ENCODE assay signal across 8 cellular contexts in the genomic region with DNA sequence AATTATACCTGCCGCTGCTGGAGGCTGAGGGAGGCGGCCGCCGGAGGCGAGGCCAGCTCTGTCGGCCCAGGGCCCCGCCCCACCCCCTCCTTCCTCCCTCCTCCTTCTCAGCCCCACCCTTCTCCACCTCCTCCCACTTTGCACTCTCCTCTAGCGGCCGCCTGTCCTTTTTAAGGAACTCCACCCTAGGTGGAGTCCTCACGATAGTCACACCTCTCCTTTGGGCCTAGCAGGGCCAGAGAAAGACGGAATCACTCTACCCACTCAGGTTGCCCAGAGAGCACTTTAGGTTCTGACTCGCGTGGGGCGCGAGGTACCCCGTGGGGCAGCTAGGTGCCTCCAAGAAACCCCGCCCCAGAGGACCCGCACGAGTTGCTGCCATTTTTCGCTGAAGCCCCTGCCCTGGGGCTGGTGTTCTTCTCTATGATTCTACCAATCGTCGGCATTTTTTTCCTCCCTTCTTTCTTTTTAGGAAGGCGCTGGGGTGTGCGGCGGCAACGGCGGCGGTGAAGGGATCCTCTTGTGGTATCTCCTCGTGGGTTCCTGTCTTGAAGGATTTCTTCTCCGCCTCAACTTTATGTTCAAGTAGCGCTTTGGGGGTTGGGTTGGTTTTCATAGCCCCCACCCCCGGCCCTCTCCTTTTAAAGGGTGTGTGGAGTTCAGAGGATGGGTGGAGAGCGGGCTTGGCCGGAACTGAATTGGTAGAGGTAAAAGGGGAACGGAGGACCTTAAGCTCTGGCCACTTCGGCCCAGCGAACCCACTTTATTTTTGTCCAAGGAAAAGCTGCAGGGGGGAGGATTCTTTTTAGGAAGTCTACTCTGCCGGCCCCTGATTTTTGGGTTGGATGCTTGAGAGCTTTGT. TPM values are rescaled to one million over a fixed set of nuclear protein-coding genes. Genes with fewer than 3 reads are reported as not detected.
DNase-seq lines count a peak whose midpoint lies in the region; ATAC-seq lines count a peak whose summit lies in the region.

Gene KLF8 (plus strand): TSS at position 136 of the 862 bp plus-strand sequence. CDS start 979 bp downstream, outside the sequence.

- peaks cover 49% of the 10 kb centered on the region for H3K4me1 Mint-ChIP-seq in activated CD4-positive, alpha-beta T cell treated with anti-CD3 and anti-CD28 coated beads, Interleukin-2, amount 10 ng/mL, durations not matched to agents 7 days and 5 days
- peaks cover 32 to 41% (median 36%) of the 10 kb centered on the region in 3 donors for H3K4me1 Mint-ChIP-seq in naive B cell

- peak within 1 kb of the TSS; percentile 31 for H2AFZ ChIP-seq in ACC112 (ENCODE audit: low read length, unreplicated experiment)

- H3K4me3 Mint-ChIP-seq in activated CD4-positive, alpha-beta T cell treated with anti-CD3 and anti-CD28 coated beads, Interleukin-2, amount 10 ng/mL, durations not matched to agents 7 days and 5 days, result peak within 1 kb of the TSS; percentile 81
- peak within 1 kb of the TSS; percentile 93 to 96 (median 94) for H3K4me3 Mint-ChIP-seq in naive B cell

- ATAC-seq in GM19023 (IDR thresholded peaks at IDR 0.05; ENCODE audit: unreplicated experiment) (peak; percentile 60), HG03342 (IDR thresholded peaks at IDR 0.05; ENCODE audit: unreplicated experiment) (peak; percentile 73), naive B cell (ENCODE audit: low read depth in 2 of 2) (peak; percentile 77)

- CTCF ChIA-PET in activated CD4-positive, alpha-beta T cell treated with anti-CD3 and anti-CD28 coated beads, Interleukin-2, amount 10 ng/mL, durations not matched to agents 7 days and 5 days (lab: Charles Lee), result interaction anchor here (0.6 to 1.5 kb wide), 4 partner anchors 14 to 324 kb away, joined by 3 to 8 read pairs (median 5); no protein-coding TSS in a partner anchor

- H3K4me1 ChIP-seq in ACC112 (ENCODE audit: control insufficient read depth, insufficient read depth, low read length, unreplicated experiment) (no peaks in the 10 kb centered on the region), thymus (ENCODE audit: control insufficient read depth, insufficient read depth, low read length) (no peaks in the 10 kb centered on the region)

- POLR2A ChIA-PET in activated CD4-positive, alpha-beta T cell treated with anti-CD3 and anti-CD28 coated beads, Interleukin-2, amount 10 ng/mL, durations not matched to agents 7 days and 5 days (lab: Charles Lee), result no interaction called here

- H3K4me3 ChIP-seq in ACC112 (ENCODE audit: low read depth, low read length), result peak within 1 kb of the TSS; percentile 81
- H3K4me3 ChIP-seq in thymus (ENCODE audit: low read length), result peak within 1 kb of the TSS; percentile 41

- WGBS in thymus, result 1% methylated on average over 38 of the region's 38 CpGs

- DNase-seq in activated CD4-positive, alpha-beta T cell treated with anti-CD3 and anti-CD28 coated beads, Interleukin-2, amount 10 ng/mL, durations not matched to agents 7 days and 5 days, result peak; percentile 54
- peak; percentile 10 for DNase-seq in epithelial cell of prostate (ENCODE audit: low read depth, low spot score)
- peak; percentile 21 for DNase-seq in naive B cell
- DNase-seq in COR-L47 (lab: John Stamatoyannopoulos, UW), result no peak

- H3K79me2 ChIP-seq in ACC112 (ENCODE audit: control insufficient read depth, insufficient read depth, low read length, unreplicated experiment), result no peaks in the 10 kb centered on the region

- peaks cover 8% of the 10 kb centered on the region; the same call in 1 of the 2 replicates for H3K27me3 ChIP-seq in ACC112 (ENCODE audit: insufficient read depth, low read length)
- H3K27me3 ChIP-seq in thymus (ENCODE audit: control insufficient read depth, insufficient read depth), result no peaks in the 10 kb centered on the region

- H3K27ac ChIP-seq in ACC112 (ENCODE audit: low read depth, low read length) (no peak within 1 kb of the TSS), epithelial cell of prostate (peak within 1 kb of the TSS; percentile 39), thymus (ENCODE audit: low read depth) (no peak within 1 kb of the TSS)

- H3K27ac Mint-ChIP-seq in activated CD4-positive, alpha-beta T cell treated with anti-CD3 and anti-CD28 coated beads, Interleukin-2, amount 10 ng/mL, durations not matched to agents 7 days and 5 days, result peak within 1 kb of the TSS; percentile 89
- H3K27ac Mint-ChIP-seq in naive B cell, result peak within 1 kb of the TSS; percentile 88 to 94 (median 92)

- H3K36me3 ChIP-seq in ACC112 (ENCODE audit: insufficient read depth, low read length), result no peaks in the 10 kb centered on the region
- H3K36me3 ChIP-seq in thymus (ENCODE audit: control insufficient read depth, insufficient read depth), result no peaks in the 10 kb centered on the region

- H3K27me3 Mint-ChIP-seq in activated CD4-positive, alpha-beta T cell treated with anti-CD3 and anti-CD28 coated beads, Interleukin-2, amount 10 ng/mL, durations not matched to agents 7 days and 5 days, result peaks cover 4% of the 10 kb centered on the region
- H3K27me3 Mint-ChIP-seq in naive B cell, result no peaks in the 10 kb centered on the region

- no peaks in the 10 kb centered on the region for H3K9me3 ChIP-seq in thymus (ENCODE audit: control insufficient read depth)

- H3K36me3 Mint-ChIP-seq in activated CD4-positive, alpha-beta T cell treated with anti-CD3 and anti-CD28 coated beads, Interleukin-2, amount 10 ng/mL, durations not matched to agents 7 days and 5 days (ENCODE audit: low read depth), result peaks cover 6% of the 10 kb centered on the region
- H3K36me3 Mint-ChIP-seq in naive B cell, result no peaks in the 10 kb centered on the region

- H3K9me3 Mint-ChIP-seq in activated CD4-positive, alpha-beta T cell treated with anti-CD3 and anti-CD28 coated beads, Interleukin-2, amount 10 ng/mL, durations not matched to agents 7 days and 5 days, result no peaks in the 10 kb centered on the region
- peaks cover 0 to 2% (median 0%) of the 10 kb centered on the region in 7 donors for H3K9me3 Mint-ChIP-seq in naive B cell

RNA-seq across cellular contexts. Expression of gene KLF8, which starts in this region (rescaled TPM):
- 10 to 100 TPM; 12.8 to 15.2 TPM for total RNA-seq in activated CD4-positive, alpha-beta T cell treated with anti-CD3 and anti-CD28 coated beads, Interleukin-2, amount 10 ng/mL, durations not matched to agents 7 days and 5 days
- polyA plus RNA-seq in naive B cell (ENCODE audit: low read depth in 6 of 6) (10 to 100 TPM in 5 of 6 donors, 1 to 10 TPM in 1; 6.8 to 20.7 (median 12.6) TPM), thymus (4.8 TPM)
